1 cellular context compared by ENCODE assay signal in genomic region chr18:49967171-49967570, GRCh38.
TF ChIP-seq lines count a peak whose summit lies in the region.

No MANE protein-coding gene starts in this region.

TF ChIP-seq in HepG2, 621 proteins besides CTCF, POLR2A, EP300 and RAD21 (continued from another document and continues in another):
- TF ChIP-seq SMAD3 (CRISPR knock-in tag; IDR thresholded peaks at IDR 0.05) = 0 out of 2 replicates have a peak, but pooled peaks have one; percentile 39
- TF ChIP-seq SIX1 (CRISPR knock-in tag; IDR thresholded peaks at IDR 0.05; ENCODE audit: borderline replicate concordance) = peak; percentile 21; the same call in 1 of the 2 replicates
- TF ChIP-seq, protein P1, sequence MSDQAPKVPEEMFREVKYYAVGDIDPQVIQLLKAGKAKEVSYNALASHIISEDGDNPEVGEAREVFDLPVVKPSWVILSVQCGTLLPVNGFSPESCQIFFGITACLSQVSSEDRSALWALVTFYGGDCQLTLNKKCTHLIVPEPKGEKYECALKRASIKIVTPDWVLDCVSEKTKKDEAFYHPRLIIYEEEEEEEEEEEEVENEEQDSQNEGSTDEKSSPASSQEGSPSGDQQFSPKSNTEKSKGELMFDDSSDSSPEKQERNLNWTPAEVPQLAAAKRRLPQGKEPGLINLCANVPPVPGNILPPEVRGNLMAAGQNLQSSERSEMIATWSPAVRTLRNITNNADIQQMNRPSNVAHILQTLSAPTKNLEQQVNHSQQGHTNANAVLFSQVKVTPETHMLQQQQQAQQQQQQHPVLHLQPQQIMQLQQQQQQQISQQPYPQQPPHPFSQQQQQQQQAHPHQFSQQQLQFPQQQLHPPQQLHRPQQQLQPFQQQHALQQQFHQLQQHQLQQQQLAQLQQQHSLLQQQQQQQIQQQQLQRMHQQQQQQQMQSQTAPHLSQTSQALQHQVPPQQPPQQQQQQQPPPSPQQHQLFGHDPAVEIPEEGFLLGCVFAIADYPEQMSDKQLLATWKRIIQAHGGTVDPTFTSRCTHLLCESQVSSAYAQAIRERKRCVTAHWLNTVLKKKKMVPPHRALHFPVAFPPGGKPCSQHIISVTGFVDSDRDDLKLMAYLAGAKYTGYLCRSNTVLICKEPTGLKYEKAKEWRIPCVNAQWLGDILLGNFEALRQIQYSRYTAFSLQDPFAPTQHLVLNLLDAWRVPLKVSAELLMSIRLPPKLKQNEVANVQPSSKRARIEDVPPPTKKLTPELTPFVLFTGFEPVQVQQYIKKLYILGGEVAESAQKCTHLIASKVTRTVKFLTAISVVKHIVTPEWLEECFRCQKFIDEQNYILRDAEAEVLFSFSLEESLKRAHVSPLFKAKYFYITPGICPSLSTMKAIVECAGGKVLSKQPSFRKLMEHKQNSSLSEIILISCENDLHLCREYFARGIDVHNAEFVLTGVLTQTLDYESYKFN (CRISPR knock-in tag; conservative IDR thresholded peaks at IDR 0.05) = peak; percentile 66
- TF ChIP-seq HNRNPUL1 (IDR thresholded peaks at IDR 0.05; ENCODE audit: low read depth, low read length) = peak; percentile 43; the same call in 1 of the 2 replicates
- TF ChIP-seq PPARG (CRISPR knock-in tag; conservative IDR thresholded peaks at IDR 0.05) = 0 out of 2 replicates have a peak, but pooled peaks have one; percentile 46
- TF ChIP-seq IRF2 (CRISPR knock-in tag; IDR thresholded peaks at IDR 0.05) = peak; percentile 83; the same call in 1 of the 2 replicates
- TF ChIP-seq THRA (CRISPR knock-in tag; IDR thresholded peaks at IDR 0.05; ENCODE audit: borderline replicate concordance) = peak; percentile 32; the same call in 1 of the 2 replicates
- no peak for TF ChIP-seq PCBP2 (optimal IDR thresholded peaks at IDR 0.05; ENCODE audit: low read depth, low read length, poor library complexity, severe bottlenecking)
- no peak for TF ChIP-seq SOX13 (IDR thresholded peaks at IDR 0.05)
- peak in 1 of 2 experiments; percentile 67; a peak in 2 of 4 replicates for TF ChIP-seq SOX13 (CRISPR knock-in tag; conservative IDR thresholded peaks at IDR 0.05 in 1 of 2, IDR thresholded peaks at IDR 0.05 in 1 of 2)
- TF ChIP-seq NR2F2 (IDR thresholded peaks at IDR 0.05; ENCODE audit: borderline replicate concordance, low read depth) = peak; percentile 31; the same call in 1 of the 2 replicates
- no peak for TF ChIP-seq SOX6 (IDR thresholded peaks at IDR 0.05)
- TF ChIP-seq SOX6 (CRISPR knock-in tag; IDR thresholded peaks at IDR 0.05) = peak; percentile 39; the same call in 1 of the 2 replicates
- peak; percentile 59; the same call in 1 of the 2 replicates for TF ChIP-seq MIXL1 (CRISPR knock-in tag; IDR thresholded peaks at IDR 0.05)
- TF ChIP-seq ZNF563 (CRISPR knock-in tag; IDR thresholded peaks at IDR 0.05) = no peak
- TF ChIP-seq ZSCAN31 (CRISPR knock-in tag; IDR thresholded peaks at IDR 0.05; ENCODE audit: low read depth) = no peak
- TF ChIP-seq CEBPG (CRISPR knock-in tag; IDR thresholded peaks at IDR 0.05) = peak; percentile 75
- peak; percentile 73 for TF ChIP-seq HNF1B (CRISPR knock-in tag; IDR thresholded peaks at IDR 0.05)
- TF ChIP-seq ZNF614 (CRISPR knock-in tag; IDR thresholded peaks at IDR 0.05; ENCODE audit: borderline replicate concordance) = 0 out of 2 replicates have a peak, but pooled peaks have one; percentile 55
- no peak for TF ChIP-seq POLR2AphosphoS2 (IDR thresholded peaks at IDR 0.05; ENCODE audit: low read depth, low read length)
- peak; percentile 50; the same call in 1 of the 2 replicates for TF ChIP-seq BCL6 (CRISPR knock-in tag; IDR thresholded peaks at IDR 0.05)
- TF ChIP-seq ZBTB3 (CRISPR knock-in tag; IDR thresholded peaks at IDR 0.05; ENCODE audit: borderline replicate concordance, low read depth) = no peak
- TF ChIP-seq ELK4 (CRISPR knock-in tag; IDR thresholded peaks at IDR 0.05; ENCODE audit: borderline replicate concordance) = no peak
- TF ChIP-seq ASH2L (IDR thresholded peaks at IDR 0.05; ENCODE audit: insufficient read length, low read depth, low read length) = peak; percentile 39
- TF ChIP-seq MED13 (CRISPR knock-in tag; IDR thresholded peaks at IDR 0.05) = no peak
- TF ChIP-seq ELF3 (CRISPR knock-in tag; IDR thresholded peaks at IDR 0.05) = peak; percentile 54
- TF ChIP-seq KMT2A (CRISPR knock-in tag; IDR thresholded peaks at IDR 0.05) = no peak; the same call in 1 of the 2 replicates
- no peak for TF ChIP-seq ZNF691 (CRISPR knock-in tag; IDR thresholded peaks at IDR 0.05; ENCODE audit: borderline replicate concordance, low read depth)
- TF ChIP-seq FOSL2 (CRISPR knock-in tag; IDR thresholded peaks at IDR 0.05) = peak; percentile 58; the same call in 1 of the 2 replicates
- no peak for TF ChIP-seq TSC22D2 (CRISPR knock-in tag; IDR thresholded peaks at IDR 0.05; ENCODE audit: borderline replicate concordance)
- TF ChIP-seq TARDBP (CRISPR knock-in tag; IDR thresholded peaks at IDR 0.05) = 0 out of 2 replicates have a peak, but pooled peaks have one; percentile 32
- peak; percentile 15; the same call in 1 of the 2 replicates for TF ChIP-seq MED1 (CRISPR knock-in tag; IDR thresholded peaks at IDR 0.05)
- TF ChIP-seq, protein P2, sequence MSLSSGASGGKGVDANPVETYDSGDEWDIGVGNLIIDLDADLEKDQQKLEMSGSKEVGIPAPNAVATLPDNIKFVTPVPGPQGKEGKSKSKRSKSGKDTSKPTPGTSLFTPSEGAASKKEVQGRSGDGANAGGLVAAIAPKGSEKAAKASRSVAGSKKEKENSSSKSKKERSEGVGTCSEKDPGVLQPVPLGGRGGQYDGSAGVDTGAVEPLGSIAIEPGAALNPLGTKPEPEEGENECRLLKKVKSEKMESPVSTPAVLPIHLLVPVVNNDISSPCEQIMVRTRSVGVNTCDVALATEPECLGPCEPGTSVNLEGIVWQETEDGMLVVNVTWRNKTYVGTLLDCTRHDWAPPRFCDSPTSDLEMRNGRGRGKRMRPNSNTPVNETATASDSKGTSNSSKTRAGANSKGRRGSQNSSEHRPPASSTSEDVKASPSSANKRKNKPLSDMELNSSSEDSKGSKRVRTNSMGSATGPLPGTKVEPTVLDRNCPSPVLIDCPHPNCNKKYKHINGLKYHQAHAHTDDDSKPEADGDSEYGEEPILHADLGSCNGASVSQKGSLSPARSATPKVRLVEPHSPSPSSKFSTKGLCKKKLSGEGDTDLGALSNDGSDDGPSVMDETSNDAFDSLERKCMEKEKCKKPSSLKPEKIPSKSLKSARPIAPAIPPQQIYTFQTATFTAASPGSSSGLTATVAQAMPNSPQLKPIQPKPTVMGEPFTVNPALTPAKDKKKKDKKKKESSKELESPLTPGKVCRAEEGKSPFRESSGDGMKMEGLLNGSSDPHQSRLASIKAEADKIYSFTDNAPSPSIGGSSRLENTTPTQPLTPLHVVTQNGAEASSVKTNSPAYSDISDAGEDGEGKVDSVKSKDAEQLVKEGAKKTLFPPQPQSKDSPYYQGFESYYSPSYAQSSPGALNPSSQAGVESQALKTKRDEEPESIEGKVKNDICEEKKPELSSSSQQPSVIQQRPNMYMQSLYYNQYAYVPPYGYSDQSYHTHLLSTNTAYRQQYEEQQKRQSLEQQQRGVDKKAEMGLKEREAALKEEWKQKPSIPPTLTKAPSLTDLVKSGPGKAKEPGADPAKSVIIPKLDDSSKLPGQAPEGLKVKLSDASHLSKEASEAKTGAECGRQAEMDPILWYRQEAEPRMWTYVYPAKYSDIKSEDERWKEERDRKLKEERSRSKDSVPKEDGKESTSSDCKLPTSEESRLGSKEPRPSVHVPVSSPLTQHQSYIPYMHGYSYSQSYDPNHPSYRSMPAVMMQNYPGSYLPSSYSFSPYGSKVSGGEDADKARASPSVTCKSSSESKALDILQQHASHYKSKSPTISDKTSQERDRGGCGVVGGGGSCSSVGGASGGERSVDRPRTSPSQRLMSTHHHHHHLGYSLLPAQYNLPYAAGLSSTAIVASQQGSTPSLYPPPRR (CRISPR knock-in tag; IDR thresholded peaks at IDR 0.05; ENCODE audit: borderline replicate concordance) = no peak
- TF ChIP-seq, protein P3, sequence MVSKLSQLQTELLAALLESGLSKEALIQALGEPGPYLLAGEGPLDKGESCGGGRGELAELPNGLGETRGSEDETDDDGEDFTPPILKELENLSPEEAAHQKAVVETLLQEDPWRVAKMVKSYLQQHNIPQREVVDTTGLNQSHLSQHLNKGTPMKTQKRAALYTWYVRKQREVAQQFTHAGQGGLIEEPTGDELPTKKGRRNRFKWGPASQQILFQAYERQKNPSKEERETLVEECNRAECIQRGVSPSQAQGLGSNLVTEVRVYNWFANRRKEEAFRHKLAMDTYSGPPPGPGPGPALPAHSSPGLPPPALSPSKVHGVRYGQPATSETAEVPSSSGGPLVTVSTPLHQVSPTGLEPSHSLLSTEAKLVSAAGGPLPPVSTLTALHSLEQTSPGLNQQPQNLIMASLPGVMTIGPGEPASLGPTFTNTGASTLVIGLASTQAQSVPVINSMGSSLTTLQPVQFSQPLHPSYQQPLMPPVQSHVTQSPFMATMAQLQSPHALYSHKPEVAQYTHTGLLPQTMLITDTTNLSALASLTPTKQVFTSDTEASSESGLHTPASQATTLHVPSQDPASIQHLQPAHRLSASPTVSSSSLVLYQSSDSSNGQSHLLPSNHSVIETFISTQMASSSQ (IDR thresholded peaks at IDR 0.05; ENCODE audit: low read depth) = peak; percentile 94
- TF ChIP-seq, protein P3 (CRISPR knock-in tag; IDR thresholded peaks at IDR 0.05; ENCODE audit: borderline replicate concordance) = peak; percentile 95
- no peak for TF ChIP-seq PRPF4 (IDR thresholded peaks at IDR 0.05; ENCODE audit: low read depth, low read length, poor library complexity, severe bottlenecking)
- TF ChIP-seq RXRB (CRISPR knock-in tag; IDR thresholded peaks at IDR 0.05; ENCODE audit: borderline replicate concordance) = peak; percentile 63
- 0 out of 2 replicates have a peak, but pooled peaks have one; percentile 35 for TF ChIP-seq HOMEZ (CRISPR knock-in tag; IDR thresholded peaks at IDR 0.05; ENCODE audit: low read depth)
- peak; percentile 34; the same call in 1 of the 2 replicates for TF ChIP-seq CREM (IDR thresholded peaks at IDR 0.05)
- no peak for TF ChIP-seq CREM (CRISPR knock-in tag; IDR thresholded peaks at IDR 0.05)
